ENCODE assay signal across 1 cellular context in the genomic region with DNA sequence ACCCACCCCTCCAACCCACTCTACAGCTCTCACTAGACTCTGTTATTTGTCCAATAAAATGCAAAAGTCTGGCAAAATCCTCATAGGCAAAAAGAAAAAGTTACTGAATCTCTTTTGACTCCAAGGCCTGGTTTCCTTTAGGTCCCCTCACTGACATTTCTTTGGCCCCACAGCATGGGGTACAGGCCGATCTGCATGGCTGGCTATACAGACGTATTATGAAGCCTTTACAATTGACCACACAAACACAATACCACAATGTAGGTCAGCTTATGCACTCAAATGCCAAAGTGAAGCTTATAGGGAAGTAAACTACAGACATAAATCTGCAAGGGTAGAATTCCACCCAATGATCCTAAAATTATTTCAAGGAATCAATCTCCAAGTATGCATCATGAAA.
TF ChIP-seq lines count a peak whose summit lies in the region.

No MANE protein-coding gene starts in this region.

TF ChIP-seq in GM12878, 131 proteins besides CTCF, POLR2A, EP300 and RAD21 (continued from another document):
- TF ChIP-seq MEF2B (IDR thresholded peaks at IDR 0.05; ENCODE audit: partially characterized antibody, poor library complexity, severe bottlenecking) (no peak), ZBED1 (IDR thresholded peaks at IDR 0.05; ENCODE audit: borderline replicate concordance) (no peak), RBBP5 (conservative IDR thresholded peaks at IDR 0.05) (no peak), SIN3A (IDR thresholded peaks at IDR 0.05; ENCODE audit: low read depth, low read length) (no peak), SIX5 (IDR thresholded peaks at IDR 0.05; ENCODE audit: low read depth, low read length, severe bottlenecking) (no peak), PAX5 (IDR thresholded peaks at IDR 0.05; ENCODE audit: borderline replicate concordance, low read depth, low read length) (peak; percentile 79), BMI1 (IDR thresholded peaks at IDR 0.05; ENCODE audit: borderline replicate concordance) (no peak), NR2C2 (IDR thresholded peaks at IDR 0.05; ENCODE audit: borderline replicate concordance, control insufficient read depth, insufficient read length, low read depth) (no peak), NBN (IDR thresholded peaks at IDR 0.05) (0 out of 2 replicates have a peak, but pooled peaks have one; percentile 49), ATF7 (IDR thresholded peaks at IDR 0.05; ENCODE audit: low read depth) (0 out of 2 replicates have a peak, but pooled peaks have one; percentile 26), IKZF1 (conservative IDR thresholded peaks at IDR 0.05) (peak; percentile 37; the same call in 1 of the 2 replicates)
- TF ChIP-seq, protein P1, sequence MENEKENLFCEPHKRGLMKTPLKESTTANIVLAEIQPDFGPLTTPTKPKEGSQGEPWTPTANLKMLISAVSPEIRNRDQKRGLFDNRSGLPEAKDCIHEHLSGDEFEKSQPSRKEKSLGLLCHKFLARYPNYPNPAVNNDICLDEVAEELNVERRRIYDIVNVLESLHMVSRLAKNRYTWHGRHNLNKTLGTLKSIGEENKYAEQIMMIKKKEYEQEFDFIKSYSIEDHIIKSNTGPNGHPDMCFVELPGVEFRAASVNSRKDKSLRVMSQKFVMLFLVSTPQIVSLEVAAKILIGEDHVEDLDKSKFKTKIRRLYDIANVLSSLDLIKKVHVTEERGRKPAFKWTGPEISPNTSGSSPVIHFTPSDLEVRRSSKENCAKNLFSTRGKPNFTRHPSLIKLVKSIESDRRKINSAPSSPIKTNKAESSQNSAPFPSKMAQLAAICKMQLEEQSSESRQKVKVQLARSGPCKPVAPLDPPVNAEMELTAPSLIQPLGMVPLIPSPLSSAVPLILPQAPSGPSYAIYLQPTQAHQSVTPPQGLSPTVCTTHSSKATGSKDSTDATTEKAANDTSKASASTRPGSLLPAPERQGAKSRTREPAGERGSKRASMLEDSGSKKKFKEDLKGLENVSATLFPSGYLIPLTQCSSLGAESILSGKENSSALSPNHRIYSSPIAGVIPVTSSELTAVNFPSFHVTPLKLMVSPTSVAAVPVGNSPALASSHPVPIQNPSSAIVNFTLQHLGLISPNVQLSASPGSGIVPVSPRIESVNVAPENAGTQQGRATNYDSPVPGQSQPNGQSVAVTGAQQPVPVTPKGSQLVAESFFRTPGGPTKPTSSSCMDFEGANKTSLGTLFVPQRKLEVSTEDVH (IDR thresholded peaks at IDR 0.05; ENCODE audit: low read depth, partially characterized antibody), result no peak
- TF ChIP-seq, protein P2, sequence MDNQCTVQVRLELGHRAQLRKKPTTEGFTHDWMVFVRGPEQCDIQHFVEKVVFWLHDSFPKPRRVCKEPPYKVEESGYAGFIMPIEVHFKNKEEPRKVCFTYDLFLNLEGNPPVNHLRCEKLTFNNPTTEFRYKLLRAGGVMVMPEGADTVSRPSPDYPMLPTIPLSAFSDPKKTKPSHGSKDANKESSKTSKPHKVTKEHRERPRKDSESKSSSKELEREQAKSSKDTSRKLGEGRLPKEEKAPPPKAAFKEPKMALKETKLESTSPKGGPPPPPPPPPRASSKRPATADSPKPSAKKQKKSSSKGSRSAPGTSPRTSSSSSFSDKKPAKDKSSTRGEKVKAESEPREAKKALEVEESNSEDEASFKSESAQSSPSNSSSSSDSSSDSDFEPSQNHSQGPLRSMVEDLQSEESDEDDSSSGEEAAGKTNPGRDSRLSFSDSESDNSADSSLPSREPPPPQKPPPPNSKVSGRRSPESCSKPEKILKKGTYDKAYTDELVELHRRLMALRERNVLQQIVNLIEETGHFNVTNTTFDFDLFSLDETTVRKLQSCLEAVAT (IDR thresholded peaks at IDR 0.05), result peak; percentile 37; the same call in 1 of the 2 replicates
- TF ChIP-seq, protein P3, sequence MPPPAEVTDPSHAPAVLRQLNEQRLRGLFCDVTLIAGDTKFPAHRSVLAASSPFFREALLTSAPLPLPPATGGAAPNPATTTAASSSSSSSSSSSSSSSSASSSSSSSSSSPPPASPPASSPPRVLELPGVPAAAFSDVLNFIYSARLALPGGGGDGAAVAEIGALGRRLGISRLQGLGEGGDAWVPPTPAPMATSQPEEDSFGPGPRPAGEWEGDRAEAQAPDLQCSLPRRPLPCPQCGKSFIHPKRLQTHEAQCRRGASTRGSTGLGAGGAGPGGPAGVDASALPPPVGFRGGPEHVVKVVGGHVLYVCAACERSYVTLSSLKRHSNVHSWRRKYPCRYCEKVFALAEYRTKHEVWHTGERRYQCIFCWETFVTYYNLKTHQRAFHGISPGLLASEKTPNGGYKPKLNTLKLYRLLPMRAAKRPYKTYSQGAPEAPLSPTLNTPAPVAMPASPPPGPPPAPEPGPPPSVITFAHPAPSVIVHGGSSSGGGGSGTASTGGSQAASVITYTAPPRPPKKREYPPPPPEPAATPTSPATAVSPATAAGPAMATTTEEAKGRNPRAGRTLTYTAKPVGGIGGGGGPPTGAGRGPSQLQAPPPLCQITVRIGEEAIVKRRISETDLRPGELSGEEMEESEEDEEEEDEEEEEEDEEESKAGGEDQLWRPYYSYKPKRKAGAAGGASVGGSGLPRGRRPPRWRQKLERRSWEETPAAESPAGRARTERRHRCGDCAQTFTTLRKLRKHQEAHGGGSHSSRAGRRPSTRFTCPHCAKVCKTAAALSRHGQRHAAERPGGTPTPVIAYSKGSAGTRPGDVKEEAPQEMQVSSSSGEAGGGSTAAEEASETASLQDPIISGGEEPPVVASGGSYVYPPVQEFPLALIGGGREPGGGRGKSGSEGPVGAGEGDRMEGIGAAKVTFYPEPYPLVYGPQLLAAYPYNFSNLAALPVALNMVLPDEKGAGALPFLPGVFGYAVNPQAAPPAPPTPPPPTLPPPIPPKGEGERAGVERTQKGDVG (CRISPR knock-in tag; IDR thresholded peaks at IDR 0.05), result no peak
- TF ChIP-seq, protein P4, sequence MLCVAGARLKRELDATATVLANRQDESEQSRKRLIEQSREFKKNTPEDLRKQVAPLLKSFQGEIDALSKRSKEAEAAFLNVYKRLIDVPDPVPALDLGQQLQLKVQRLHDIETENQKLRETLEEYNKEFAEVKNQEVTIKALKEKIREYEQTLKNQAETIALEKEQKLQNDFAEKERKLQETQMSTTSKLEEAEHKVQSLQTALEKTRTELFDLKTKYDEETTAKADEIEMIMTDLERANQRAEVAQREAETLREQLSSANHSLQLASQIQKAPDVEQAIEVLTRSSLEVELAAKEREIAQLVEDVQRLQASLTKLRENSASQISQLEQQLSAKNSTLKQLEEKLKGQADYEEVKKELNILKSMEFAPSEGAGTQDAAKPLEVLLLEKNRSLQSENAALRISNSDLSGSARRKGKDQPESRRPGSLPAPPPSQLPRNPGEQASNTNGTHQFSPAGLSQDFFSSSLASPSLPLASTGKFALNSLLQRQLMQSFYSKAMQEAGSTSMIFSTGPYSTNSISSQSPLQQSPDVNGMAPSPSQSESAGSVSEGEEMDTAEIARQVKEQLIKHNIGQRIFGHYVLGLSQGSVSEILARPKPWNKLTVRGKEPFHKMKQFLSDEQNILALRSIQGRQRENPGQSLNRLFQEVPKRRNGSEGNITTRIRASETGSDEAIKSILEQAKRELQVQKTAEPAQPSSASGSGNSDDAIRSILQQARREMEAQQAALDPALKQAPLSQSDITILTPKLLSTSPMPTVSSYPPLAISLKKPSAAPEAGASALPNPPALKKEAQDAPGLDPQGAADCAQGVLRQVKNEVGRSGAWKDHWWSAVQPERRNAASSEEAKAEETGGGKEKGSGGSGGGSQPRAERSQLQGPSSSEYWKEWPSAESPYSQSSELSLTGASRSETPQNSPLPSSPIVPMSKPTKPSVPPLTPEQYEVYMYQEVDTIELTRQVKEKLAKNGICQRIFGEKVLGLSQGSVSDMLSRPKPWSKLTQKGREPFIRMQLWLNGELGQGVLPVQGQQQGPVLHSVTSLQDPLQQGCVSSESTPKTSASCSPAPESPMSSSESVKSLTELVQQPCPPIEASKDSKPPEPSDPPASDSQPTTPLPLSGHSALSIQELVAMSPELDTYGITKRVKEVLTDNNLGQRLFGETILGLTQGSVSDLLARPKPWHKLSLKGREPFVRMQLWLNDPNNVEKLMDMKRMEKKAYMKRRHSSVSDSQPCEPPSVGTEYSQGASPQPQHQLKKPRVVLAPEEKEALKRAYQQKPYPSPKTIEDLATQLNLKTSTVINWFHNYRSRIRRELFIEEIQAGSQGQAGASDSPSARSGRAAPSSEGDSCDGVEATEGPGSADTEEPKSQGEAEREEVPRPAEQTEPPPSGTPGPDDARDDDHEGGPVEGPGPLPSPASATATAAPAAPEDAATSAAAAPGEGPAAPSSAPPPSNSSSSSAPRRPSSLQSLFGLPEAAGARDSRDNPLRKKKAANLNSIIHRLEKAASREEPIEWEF (IDR thresholded peaks at IDR 0.05; ENCODE audit: insufficient replicate concordance, low read depth, low read length), result no peak
